Comparison of ENCODE assay signal across 25 cellular contexts in genomic region chr1:40866408-40866788, GRCh38. TPM values are rescaled to one million over a fixed set of nuclear protein-coding genes. Genes with fewer than 3 reads are reported as not detected.
A peak's percentile ranks its signal among the peaks of the same experiment; 100 is the strongest.
DNase-seq lines count a peak whose midpoint lies in the region; ATAC-seq and TF ChIP-seq lines count a peak whose summit lies in the region.
"Had no signal": no experiment of that assay in that cellular context is flagged by ENCODE, and none has a peak within 500 bp of the region (broad histone marks: within the 10 kb centered on the region; RNA-seq: fewer than 3 reads in every experiment).

No MANE protein-coding gene starts in this region.

- peaks cover 5% of the 10 kb centered on the region for H3K36me3 Mint-ChIP-seq in activated CD4-positive, alpha-beta T cell treated with anti-CD3 and anti-CD28 coated beads, Interleukin-2, amount 10 ng/mL, durations not matched to agents 7 days and 5 days (ENCODE audit: low read depth)
- H3K36me3 Mint-ChIP-seq: activated naive CD8-positive, alpha-beta T cell; IgD-negative memory B cell had no signal

- H3K4me1 ChIP-seq in Panc1 (ENCODE audit: control insufficient read depth, insufficient read depth, low read length) (peaks cover 65% of the 10 kb centered on the region), transverse colon (peaks cover 4 to 22% (median 14%) of the 10 kb centered on the region in 4 donors), uterus (no peaks in the 10 kb centered on the region)
- H3K4me1 ChIP-seq: parathyroid adenoma had no signal

- H3K4me1 Mint-ChIP-seq in activated CD4-positive, alpha-beta T cell treated with anti-CD3 and anti-CD28 coated beads, Interleukin-2, amount 10 ng/mL, durations not matched to agents 7 days and 5 days, result peaks cover 25% of the 10 kb centered on the region

- BruUV-seq in Panc1 (replicated peaks; lab: Mats Ljungman, UMichigan), result no TSS peak

- H3K4me3 Mint-ChIP-seq in activated CD4-positive, alpha-beta T cell treated with anti-CD3 and anti-CD28 coated beads, Interleukin-2, amount 10 ng/mL, durations not matched to agents 7 days and 5 days, result no peak overlapping the region
- H3K4me3 Mint-ChIP-seq: activated naive CD8-positive, alpha-beta T cell; IgD-negative memory B cell; naive B cell had no signal

- H3K27me3 Mint-ChIP-seq in activated CD4-positive, alpha-beta T cell treated with anti-CD3 and anti-CD28 coated beads, Interleukin-2, amount 10 ng/mL, durations not matched to agents 7 days and 5 days, result no peaks in the 10 kb centered on the region
- H3K27me3 Mint-ChIP-seq: activated naive CD8-positive, alpha-beta T cell had no signal

- TF ChIP-seq POLR2A in transverse colon (IDR thresholded peaks at IDR 0.05) (no peak), uterus (IDR thresholded peaks at IDR 0.05) (no peak)

- POLR2A ChIA-PET in activated CD4-positive, alpha-beta T cell treated with anti-CD3 and anti-CD28 coated beads, Interleukin-2, amount 10 ng/mL, durations not matched to agents 7 days and 5 days (lab: Charles Lee), result no interaction called here
- POLR2A ChIA-PET in Panc1 (lab: Charles Lee), result interaction anchor here (0.5 to 2.4 kb wide), 3 partner anchors 44 to 84 kb away, joined by 3 to 11 read pairs (median 6); no protein-coding TSS in a partner anchor

- H3K27me3 ChIP-seq in Panc1 (ENCODE audit: control insufficient read depth, insufficient read depth, low read length) (no peaks in the 10 kb centered on the region), transverse colon (no peaks in the 10 kb centered on the region), uterus (no peaks in the 10 kb centered on the region)
- H3K27me3 ChIP-seq: breast epithelium had no signal

- H3K4me3 ChIP-seq in Panc1 (ENCODE audit: low read depth in 2 of 2, low read length in 2 of 2), result no peak overlapping the region
- no peak overlapping the region for H3K4me3 ChIP-seq in transverse colon
- H3K4me3 ChIP-seq in uterus, result no peak overlapping the region
- H3K4me3 ChIP-seq: breast epithelium had no signal

- CTCF ChIA-PET in activated CD4-positive, alpha-beta T cell treated with anti-CD3 and anti-CD28 coated beads, Interleukin-2, amount 10 ng/mL, durations not matched to agents 7 days and 5 days (lab: Charles Lee), result interaction anchor here (0.6 to 1.5 kb wide), 3 partner anchors 12 to 237 kb away, joined by 3 to 4 read pairs (median 3); no protein-coding TSS in a partner anchor
- CTCF ChIA-PET in Panc1 (lab: Charles Lee), result interaction anchor here (0.5 to 2.6 kb wide), 2 partner anchors 82 to 84 kb away, joined by 3 to 17 read pairs; no protein-coding TSS in a partner anchor

- WGBS in transverse colon (ENCODE audit: low coverage in 1 of 2), 2 donors, result 58 to 80% methylated on average over 5 of the region's 5 CpGs

- intact Hi-C loops in Panc1 (cut with micrococcal nuclease; ENCODE audit: unreplicated experiment), result no loop called here
- intact Hi-C loops in transverse colon (cut with DNase I; ENCODE audit: low total_unique reads), result no loop called here
- intact Hi-C loops in uterus (cut with DNase I; ENCODE audit: low total_unique reads), result no loop called here

- TF ChIP-seq CTCF in Panc1 (IDR thresholded peaks at IDR 0.05) (no peak), transverse colon (IDR thresholded peaks at IDR 0.05) (no peak), uterus (IDR thresholded peaks at IDR 0.05) (no peak)

- ATAC-seq in Panc1, result peak; percentile 43

- H3K27ac Mint-ChIP-seq in activated CD4-positive, alpha-beta T cell treated with anti-CD3 and anti-CD28 coated beads, Interleukin-2, amount 10 ng/mL, durations not matched to agents 7 days and 5 days, result peak overlapping the region; percentile 0
- H3K27ac Mint-ChIP-seq: activated naive CD8-positive, alpha-beta T cell; IgD-negative memory B cell had no signal

- peaks cover 10% of the 10 kb centered on the region for H3K9me3 Mint-ChIP-seq in activated CD4-positive, alpha-beta T cell treated with anti-CD3 and anti-CD28 coated beads, Interleukin-2, amount 10 ng/mL, durations not matched to agents 7 days and 5 days

- H3K27ac ChIP-seq in Panc1 (ENCODE audit: low read length) (peak overlapping the region; percentile 96), transverse colon (peak overlapping the region; percentile 7 to 94 (median 72)), uterus (no peak overlapping the region)
- H3K27ac ChIP-seq: breast epithelium, C4-2B, parathyroid adenoma had no signal

- no peak for TF ChIP-seq EP300 in transverse colon (IDR thresholded peaks at IDR 0.05; ENCODE audit: low read depth)

- DNase-seq in activated CD4-positive, alpha-beta T cell treated with anti-CD3 and anti-CD28 coated beads, Interleukin-2, amount 10 ng/mL, durations not matched to agents 7 days and 5 days, result no peak
- no peak for DNase-seq in activated CD4-positive, alpha-beta T cell treated with anti-CD3 and anti-CD28 coated beads, Interleukin-2, amount 50 U/mL, for 48 hours
- DNase-seq in Panc1 (ENCODE audit: low read depth, low spot score), result peak; percentile 77
- peak; percentile 17 for DNase-seq in fibroblast of gingiva (ENCODE audit: low read depth)
- no peak for DNase-seq in transverse colon
- no peak for DNase-seq in uterus
- no peak for DNase-seq in RPMI8226
- no peak for DNase-seq in GM03348 (ENCODE audit: low spot score)
- DNase-seq: activated T-cell treated with anti-CD3 and anti-CD28 coated beads, Interleukin-2, amount 50 U/mL, for 48 hours; dermis blood vessel endothelial cell; DMS53; erythroblast; GOT3; naive B cell; NCI-H2029 treated with DMSO at 0.1 percent for 48 hours; NCI-H446; NK-92 treated with Interleukin-12 subunit alpha and Interleukin-12 subunit beta, amount 100 ng/mL, for 24 hours; small intestine; stimulated activated CD4-positive, alpha-beta T cell treated with anti-CD3 and anti-CD28 coated beads, Interleukin-4, amount 100 ng/mL, for 4 hours; substantia nigra had no signal

- no peaks in the 10 kb centered on the region for H3K36me3 ChIP-seq in Panc1 (ENCODE audit: control insufficient read depth, insufficient read depth, low read length)
- H3K36me3 ChIP-seq in transverse colon, result no peaks in the 10 kb centered on the region
- no peaks in the 10 kb centered on the region for H3K36me3 ChIP-seq in uterus
- H3K36me3 ChIP-seq: breast epithelium had no signal

- in situ Hi-C loops in Panc1 (cut with HindIII; ENCODE audit: low pct_unique_long_range_greater_than_20kb, low sequenced_read_pairs), result no loop called here
- in situ Hi-C loops in transverse colon (cut with MboI; ENCODE audit: low pct_ligation_motif_present in 1 of 4, low pct_unique_long_range_greater_than_20kb in 1 of 4, low sequenced_read_pairs in 3 of 4), result no loop called here

- peaks cover 8% of the 10 kb centered on the region; the same call in 1 of the 2 replicates for H3K9me3 ChIP-seq in Panc1 (ENCODE audit: control insufficient read depth, insufficient read depth, low read depth, low read length)
- H3K9me3 ChIP-seq in transverse colon, result no peaks in the 10 kb centered on the region
- no peaks in the 10 kb centered on the region for H3K9me3 ChIP-seq in uterus
- H3K9me3 ChIP-seq: breast epithelium had no signal

RNA-seq across cellular contexts. Expression of gene CITED4, which starts 4.2 kb away (rescaled TPM):
- 1 to 10 TPM; 4.1 to 6.8 TPM for total RNA-seq in activated CD4-positive, alpha-beta T cell treated with anti-CD3 and anti-CD28 coated beads, Interleukin-2, amount 10 ng/mL, durations not matched to agents 7 days and 5 days
- total RNA-seq in Panc1 (2021; ENCODE audit: unreplicated experiment) (145 TPM), transverse colon (10 to 100 TPM in 3 of 4 donors, 1 to 10 TPM in 1; 7.6 to 30.1 (median 16.5) TPM), uterus (10 to 100 TPM in 3 of 4 donors, 1 to 10 TPM in 1; 4.1 to 99.9 (median 19.9) TPM)
- polyA plus RNA-seq in Panc1 (2012; ENCODE audit: insufficient read length), result 241 TPM

Comparison
In these comparisons a context has a peak if more than half of its experiments do, and no peak if none do; other contexts are left out.
1. DNase-seq: peak in Panc1 (single experiment) and fibroblast of gingiva (single experiment); none in activated CD4-positive, alpha-beta T cell treated with anti-CD3 and anti-CD28 coated beads, Interleukin-2, amount 10 ng/mL, durations not matched to agents 7 days and 5 days (single experiment), activated CD4-positive, alpha-beta T cell treated with anti-CD3 and anti-CD28 coated beads, Interleukin-2, amount 50 U/mL, for 48 hours (0 of 2), transverse colon (single experiment), uterus (0 of 2), RPMI8226 (single experiment) and GM03348 (single experiment).
2. H3K27ac ChIP-seq: peak in Panc1 (single experiment) and transverse colon (4 of 4); none in uterus (0 of 2).